Comparison of ENCODE assay signal across 3 cellular contexts in genomic region chr6:42168650-42169049, GRCh38.
TF ChIP-seq lines count a peak whose summit lies in the region.

No MANE protein-coding gene starts in this region.

TF ChIP-seq in SK-N-SH, 30 proteins besides CTCF, POLR2A, EP300 and RAD21 (continues in another document):
- TF ChIP-seq TEAD4 (IDR thresholded peaks at IDR 0.05; ENCODE audit: borderline replicate concordance, insufficient read depth) (no peak), NRF1 (IDR thresholded peaks at IDR 0.05; ENCODE audit: low read depth, low read length) (no peak), SIN3A (IDR thresholded peaks at IDR 0.05; ENCODE audit: borderline replicate concordance, low read depth, low read length) (no peak), RCOR1 (IDR thresholded peaks at IDR 0.05; ENCODE audit: low read length) (no peak), MAX (IDR thresholded peaks at IDR 0.05; ENCODE audit: low read depth) (no peak), TCF12 (IDR thresholded peaks at IDR 0.05) (no peak), RFX5 (IDR thresholded peaks at IDR 0.05; ENCODE audit: low read length) (no peak), POLR2AphosphoS5 (IDR thresholded peaks at IDR 0.05; ENCODE audit: low read depth, low read length) (no peak), IRF3 (IDR thresholded peaks at IDR 0.05; ENCODE audit: low read depth, low read length) (no peak), FOXM1 (IDR thresholded peaks at IDR 0.05; ENCODE audit: low read depth) (no peak), REST (IDR thresholded peaks at IDR 0.05; ENCODE audit: low read depth, low read length) (no peak), USF1 (IDR thresholded peaks at IDR 0.05; ENCODE audit: borderline replicate concordance, low read depth) (no peak)

TF ChIP-seq in SK-N-SH treated with all-trans-retinoic acid at 6 μM for 48 hours, 23 proteins besides CTCF, POLR2A, EP300 and RAD21:
- TF ChIP-seq GLIS3 (CRISPR knock-in tag; IDR thresholded peaks at IDR 0.05) (no peak), OSR1 (CRISPR knock-in tag; IDR thresholded peaks at IDR 0.05) (no peak), ESRRG (CRISPR knock-in tag; IDR thresholded peaks at IDR 0.05) (no peak), ARNTL (CRISPR knock-in tag; IDR thresholded peaks at IDR 0.05; ENCODE audit: borderline replicate concordance, low read depth) (no peak), BACH2 (CRISPR knock-in tag; IDR thresholded peaks at IDR 0.05; ENCODE audit: borderline replicate concordance) (no peak)

TF ChIP-seq in H1, 55 proteins besides CTCF, POLR2A, EP300 and RAD21:
- TF ChIP-seq SP2 (IDR thresholded peaks at IDR 0.05; ENCODE audit: low read length) (no peak), JUND (IDR thresholded peaks at IDR 0.05; ENCODE audit: low read length) (no peak), ATF3 (IDR thresholded peaks at IDR 0.05; ENCODE audit: insufficient read depth, low read depth, low read length) (no peak), KDM1A (IDR thresholded peaks at IDR 0.05; ENCODE audit: borderline replicate concordance, low read length) (no peak), MAX (IDR thresholded peaks at IDR 0.05) (no peak), TCF12 (IDR thresholded peaks at IDR 0.05; ENCODE audit: low read depth, low read length) (no peak), PHF8 (conservative IDR thresholded peaks at IDR 0.05; ENCODE audit: low read depth, low read length) (no peak), KDM4A (IDR thresholded peaks at IDR 0.05; ENCODE audit: low read depth, low read length, severe bottlenecking) (no peak), EGR1 (IDR thresholded peaks at IDR 0.05; ENCODE audit: borderline replicate concordance, low read depth, low read length) (no peak), USF2 (IDR thresholded peaks at IDR 0.05; ENCODE audit: low read length) (no peak), CTBP2 (IDR thresholded peaks at IDR 0.05; ENCODE audit: borderline replicate concordance, insufficient read depth, insufficient read length, low read length) (no peak), KDM5A (IDR thresholded peaks at IDR 0.05; ENCODE audit: low read length) (no peak), ATF2 (IDR thresholded peaks at IDR 0.05; ENCODE audit: low read length) (no peak), RNF2 (IDR thresholded peaks at IDR 0.05; ENCODE audit: borderline replicate concordance, low read depth, low read length, missing control alignments, poor library complexity, severe bottlenecking) (no peak), HDAC2 (IDR thresholded peaks at IDR 0.05; ENCODE audit: borderline replicate concordance in 1 of 2, low read depth in 2 of 2, low read length in 2 of 2) (no peak), HDAC6 (IDR thresholded peaks at IDR 0.05; ENCODE audit: low read depth, low read length) (no peak)
